1 cellular context compared by ENCODE assay signal in genomic region chr13:68759617-68760016, GRCh38.
TF ChIP-seq lines count a peak whose summit lies in the region.

No MANE protein-coding gene starts in this region.

TF ChIP-seq in WTC11, 78 proteins besides CTCF, POLR2A, EP300 and RAD21 (continued from another document):
- no peak for TF ChIP-seq PREB (CRISPR knock-in tag; IDR thresholded peaks at IDR 0.05; ENCODE audit: borderline replicate concordance)
- no peak for TF ChIP-seq GABPB1 (CRISPR knock-in tag; IDR thresholded peaks at IDR 0.05)
- TF ChIP-seq NFATC4 (CRISPR knock-in tag; IDR thresholded peaks at IDR 0.05), result no peak
- TF ChIP-seq ZNF219 (CRISPR knock-in tag; IDR thresholded peaks at IDR 0.05; ENCODE audit: borderline replicate concordance), result no peak
- TF ChIP-seq ZNF138 (CRISPR knock-in tag; conservative IDR thresholded peaks at IDR 0.05), result no peak
- no peak for TF ChIP-seq NR2C2 (CRISPR knock-in tag; IDR thresholded peaks at IDR 0.05)
- TF ChIP-seq TCF7 (CRISPR knock-in tag; IDR thresholded peaks at IDR 0.05; ENCODE audit: low read depth), result no peak
